Comparison of ENCODE assay signal across 9 cellular contexts in genomic region chr1:53266038-53266437, GRCh38. TPM values are rescaled to one million over a fixed set of nuclear protein-coding genes. Genes with fewer than 3 reads are reported as not detected.
DNase-seq lines count a peak whose midpoint lies in the region; TF ChIP-seq lines count a peak whose summit lies in the region.
"Had no signal": no experiment of that assay in that cellular context is flagged by ENCODE, and none has a peak within 500 bp of the region (broad histone marks: within the 10 kb centered on the region; RNA-seq: fewer than 3 reads in every experiment).

No MANE protein-coding gene starts in this region.

- peak; percentile 15 for DNase-seq in NCI-H1105 treated with DMSO at 0.1 percent for 48 hours (lab: John Stamatoyannopoulos, UW)
- DNase-seq in NCI-H1105 (lab: John Stamatoyannopoulos, UW): no peak
- no peak for DNase-seq in MM.1S
- DNase-seq in cardiac fibroblast (ENCODE audit: low read depth in 2 of 2): peak; percentile 16 to 17
- no peak for DNase-seq in neural crest cell (ENCODE audit: low read depth, low spot score)
- no peak for DNase-seq in ecto neural progenitor cell (ENCODE audit: low spot score)
- no peak for DNase-seq in colonic mucosa
- DNase-seq in lower leg skin (ENCODE audit: low spot score in 2 of 2): no peak
- DNase-seq: stimulated activated CD8-positive, alpha-beta memory T cell treated with anti-CD3 and anti-CD28 coated beads, Interleukin-4, amount 100 ng/mL, for 48 hours had no signal

- no peaks in the 10 kb centered on the region for H3K9me3 Mint-ChIP-seq in neural crest cell

- intact Hi-C loops in colonic mucosa (cut with DNase I): no loop called here
- intact Hi-C loops in lower leg skin (cut with DNase I; ENCODE audit: low total_unique reads): no loop called here

- H2AFZ ChIP-seq in MM.1S (ENCODE audit: low read length): no peak overlapping the region

- no peak overlapping the region for H3K27ac Mint-ChIP-seq in neural crest cell (ENCODE audit: unreplicated experiment)

- H3K4me1 ChIP-seq in MM.1S (ENCODE audit: low read length): peaks cover 26% of the 10 kb centered on the region
- no peaks in the 10 kb centered on the region for H3K4me1 ChIP-seq in colonic mucosa

- no peaks in the 10 kb centered on the region for H4K20me1 ChIP-seq in MM.1S (ENCODE audit: insufficient read depth, low read length)

- no peaks in the 10 kb centered on the region for H3K9me3 ChIP-seq in MM.1S (replicated peaks; ENCODE audit: insufficient read depth, low read length)
- no peaks in the 10 kb centered on the region for H3K9me3 ChIP-seq in colonic mucosa

- H3K36me3 Mint-ChIP-seq in neural crest cell (ENCODE audit: low read depth): peaks cover 19% of the 10 kb centered on the region

- no peak overlapping the region for H3K9ac ChIP-seq in MM.1S (ENCODE audit: low read length)
- no peak overlapping the region for H3K9ac ChIP-seq in colonic mucosa (ENCODE audit: low read depth in 2 of 2, low read length in 2 of 2)

- no peaks in the 10 kb centered on the region for H3K27me3 Mint-ChIP-seq in neural crest cell (ENCODE audit: low read depth)

- H3F3A ChIP-seq in MM.1S (ENCODE audit: insufficient read depth, low read length): peaks cover 7% of the 10 kb centered on the region

- TF ChIP-seq CTCF in MM.1S (IDR thresholded peaks at IDR 0.05; ENCODE audit: low read length): peak; percentile 20; the same call in 1 of the 2 replicates
- no peak for TF ChIP-seq CTCF in cardiac fibroblast (IDR thresholded peaks at IDR 0.05; ENCODE audit: low read depth, low read length)
- peak; percentile 46 for TF ChIP-seq CTCF in neural crest cell (conservative IDR thresholded peaks at IDR 0.05)
- TF ChIP-seq CTCF in colonic mucosa (IDR thresholded peaks at IDR 0.05): no peak
- no peak for TF ChIP-seq CTCF in lower leg skin (IDR thresholded peaks at IDR 0.05)

- H3K79me2 ChIP-seq in MM.1S (ENCODE audit: low read length): no peaks in the 10 kb centered on the region

- no peak overlapping the region for H3K4me3 Mint-ChIP-seq in neural crest cell

- H3K27ac ChIP-seq in MM.1S (ENCODE audit: low read length) (no peak overlapping the region), colonic mucosa (no peak overlapping the region)

- no peaks in the 10 kb centered on the region for H3K9me2 ChIP-seq in MM.1S (replicated peaks; ENCODE audit: insufficient read depth, low read length)

- H3K36me3 ChIP-seq in MM.1S (replicated peaks; ENCODE audit: insufficient read depth, low read length): no peaks in the 10 kb centered on the region; the same call in 1 of the 2 replicates
- no peaks in the 10 kb centered on the region for H3K36me3 ChIP-seq in colonic mucosa

- H3K4me1 Mint-ChIP-seq in neural crest cell: no peaks in the 10 kb centered on the region

- no peak overlapping the region for H3K4me2 ChIP-seq in MM.1S (ENCODE audit: low read depth, low read length)

- H3K27me3 ChIP-seq in MM.1S (replicated peaks; ENCODE audit: insufficient read depth, low read length): no peaks in the 10 kb centered on the region
- H3K27me3 ChIP-seq in colonic mucosa: no peaks in the 10 kb centered on the region

- H3K4me3 ChIP-seq in MM.1S (ENCODE audit: low read length): no peak overlapping the region
- H3K4me3 ChIP-seq in cardiac fibroblast (replicated peaks in 1 of 2; ENCODE audit: low read depth in 2 of 2, low read length in 2 of 2): no peak overlapping the region
- no peak overlapping the region for H3K4me3 ChIP-seq in colonic mucosa
- H3K4me3 ChIP-seq in lower leg skin (ENCODE audit: low read depth, poor library complexity, severe bottlenecking): no peak overlapping the region

- no peak for TF ChIP-seq POLR2A in lower leg skin (IDR thresholded peaks at IDR 0.05)

RNA-seq across cellular contexts. Expression of gene MAGOH, which starts 27.7 kb away (rescaled TPM):
- total RNA-seq in neural crest cell: 76.6 and 78.9 TPM in 2 replicates
- total RNA-seq in colonic mucosa: 10 to 100 TPM; 34.0 to 49.7 TPM
- total RNA-seq in lower leg skin: 10 to 100 TPM; 15.2 to 33.7 (median 21.1) TPM

RNA-seq across cellular contexts. Expression of gene CZIB, which starts 45.6 kb away (rescaled TPM):
- 82.2 and 84.1 TPM in 2 replicates for total RNA-seq in neural crest cell
- 10 to 100 TPM; 34.6 to 43.9 TPM for total RNA-seq in colonic mucosa
- total RNA-seq in lower leg skin: 10 to 100 TPM; 19.1 to 39.8 (median 29.0) TPM

Comparison
In these comparisons a context has a peak if more than half of its experiments do, and no peak if none do; other contexts are left out.
1. DNase-seq: peak in NCI-H1105 treated with DMSO at 0.1 percent for 48 hours (single experiment) and cardiac fibroblast (2 of 2); none in NCI-H1105 (single experiment), MM.1S (single experiment), neural crest cell (single experiment), ecto neural progenitor cell (single experiment), colonic mucosa (single experiment) and lower leg skin (0 of 2).
2. CTCF ChIP-seq: peak in MM.1S (single experiment) and neural crest cell (single experiment); none in cardiac fibroblast (single experiment), colonic mucosa (single experiment) and lower leg skin (0 of 3).